Comparison of ENCODE assay signal across 23 cellular contexts in the genomic region with DNA sequence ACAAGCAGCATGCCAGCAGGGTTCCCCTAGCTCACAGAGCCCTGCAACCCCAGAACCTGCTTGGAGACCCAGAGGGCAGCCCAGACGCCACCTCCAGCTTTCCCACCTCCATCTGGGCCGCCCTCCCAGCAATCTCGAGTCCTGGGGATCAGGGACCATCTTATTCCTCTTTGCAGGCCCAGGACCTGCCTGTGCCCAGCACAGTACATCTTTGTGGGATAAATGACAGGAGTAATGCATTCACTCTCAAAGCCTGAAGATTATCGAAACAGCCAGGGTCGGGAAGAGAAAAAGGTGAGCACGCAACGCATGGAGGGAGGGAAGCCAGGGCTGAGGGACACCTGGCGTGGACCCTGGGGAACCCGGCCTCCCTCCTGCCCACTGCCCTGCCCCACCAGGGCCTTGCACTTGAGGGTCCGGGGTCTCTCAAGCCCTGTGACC.
DNase-seq lines count a peak whose midpoint lies in the region; ATAC-seq and TF ChIP-seq lines count a peak whose summit lies in the region.
"Had no signal": no experiment of that assay in that cellular context is flagged by ENCODE, and none has a peak within 500 bp of the region (broad histone marks: within the 10 kb centered on the region; RNA-seq: fewer than 3 reads in every experiment).

No MANE protein-coding gene starts in this region.

- peaks cover 10% of the 10 kb centered on the region for H3K27me3 Mint-ChIP-seq in activated CD4-positive, alpha-beta T cell treated with anti-CD3 and anti-CD28 coated beads, Interleukin-2, amount 10 ng/mL, durations not matched to agents 7 days and 5 days

- DNase-seq in activated CD4-positive, alpha-beta T cell treated with anti-CD3 and anti-CD28 coated beads, Interleukin-2, amount 10 ng/mL, durations not matched to agents 7 days and 5 days, result no peak
- DNase-seq in activated CD4-positive, alpha-beta T cell treated with anti-CD3 and anti-CD28 coated beads, Interleukin-2, amount 50 U/mL, for 1 hour, result no peak
- DNase-seq in coronary artery (ENCODE audit: low spot score) (peak; percentile 36), thyroid gland (no peak), NCI-H526 (lab: John Stamatoyannopoulos, UW) (no peak)
- DNase-seq: activated CD8-positive, alpha-beta T cell treated with anti-CD3 and anti-CD28 coated beads, Interleukin-2, amount 10 ng/mL, durations not matched to agents 7 days and 5 days; AML-193; DMS53; Kasumi-1; NCI-H1694 treated with DMSO at 0.1 percent for 48 hours; NCI-H526 treated with DMSO at 0.1 percent for 48 hours; T-helper 9 cell had no signal

- H3K9me3 Mint-ChIP-seq in activated CD4-positive, alpha-beta T cell treated with anti-CD3 and anti-CD28 coated beads, Interleukin-2, amount 10 ng/mL, durations not matched to agents 7 days and 5 days, result peaks cover 15% of the 10 kb centered on the region

- H3K4me3 ChIP-seq in coronary artery, result no peak overlapping the region
- no peak overlapping the region for H3K4me3 ChIP-seq in mesodermal cell (ENCODE audit: extremely low read depth, insufficient read depth, low read length, poor library complexity, severe bottlenecking)
- no peak overlapping the region for H3K4me3 ChIP-seq in thyroid gland (replicated peaks in 1 of 3)
- H3K4me3 ChIP-seq: GM12878, ovary had no signal

- peaks cover 14% of the 10 kb centered on the region for H3K4me1 Mint-ChIP-seq in activated CD4-positive, alpha-beta T cell treated with anti-CD3 and anti-CD28 coated beads, Interleukin-2, amount 10 ng/mL, durations not matched to agents 7 days and 5 days

- POLR2A ChIA-PET in activated CD4-positive, alpha-beta T cell treated with anti-CD3 and anti-CD28 coated beads, Interleukin-2, amount 10 ng/mL, durations not matched to agents 7 days and 5 days (lab: Charles Lee), result no interaction called here

- H3K27ac ChIP-seq in coronary artery (peak overlapping the region in 1 of 2 donors; percentile 20), mesodermal cell (ENCODE audit: low read depth, low read length, severe bottlenecking) (peak overlapping the region; percentile 13), thyroid gland (peak overlapping the region in 2 of 3 donors; percentile 24 to 49)
- H3K27ac ChIP-seq: 22Rv1 had no signal

- CTCF ChIA-PET in activated CD4-positive, alpha-beta T cell treated with anti-CD3 and anti-CD28 coated beads, Interleukin-2, amount 10 ng/mL, durations not matched to agents 7 days and 5 days (lab: Charles Lee), result interaction anchor here (1.2 kb wide), 1 partner anchor 19 kb away, joined by 3 read pairs; no protein-coding TSS in a partner anchor

- peaks cover 13% of the 10 kb centered on the region for H3K4me1 ChIP-seq in mesodermal cell (ENCODE audit: control insufficient read depth, insufficient read depth, low read length, poor library complexity, severe bottlenecking)
- H3K4me1 ChIP-seq in thyroid gland, result peaks cover 15 to 16% of the 10 kb centered on the region in 2 donors

- H3K36me3 ChIP-seq in mesodermal cell (ENCODE audit: control insufficient read depth, insufficient read depth, low read length), result no peaks in the 10 kb centered on the region
- H3K36me3 ChIP-seq in thyroid gland, result no peaks in the 10 kb centered on the region
- H3K36me3 ChIP-seq: ovary had no signal

- no peak for TF ChIP-seq POLR2A in thyroid gland (IDR thresholded peaks at IDR 0.05)

- H3K27me3 ChIP-seq in thyroid gland, result no peaks in the 10 kb centered on the region
- H3K27me3 ChIP-seq: ovary had no signal

- ATAC-seq in SK-N-SH treated with all-trans-retinoic acid at 6 μM for 48 hours (no peak), GM21528 (IDR thresholded peaks at IDR 0.05; ENCODE audit: low FRiP score, unreplicated experiment) (no peak)
- ATAC-seq: activated CD8-positive, alpha-beta T cell treated with anti-CD3 and anti-CD28 coated beads, Interleukin-2, amount 10 ng/mL, durations not matched to agents 7 days and 5 days; GM12878; naive thymus-derived CD4-positive, alpha-beta T cell had no signal

- no peak overlapping the region for H3K4me3 Mint-ChIP-seq in activated CD4-positive, alpha-beta T cell treated with anti-CD3 and anti-CD28 coated beads, Interleukin-2, amount 10 ng/mL, durations not matched to agents 7 days and 5 days
- H3K4me3 Mint-ChIP-seq: activated CD8-positive, alpha-beta T cell treated with anti-CD3 and anti-CD28 coated beads, Interleukin-2, amount 10 ng/mL, durations not matched to agents 7 days and 5 days; activated naive CD4-positive, alpha-beta T cell treated with anti-CD3 and anti-CD28 coated beads, Interleukin-2, amount 50 U/mL, for 24 hours; central memory CD8-positive, alpha-beta T cell; memory B cell; WTC11 had no signal

- WGBS in mesodermal cell (ENCODE audit: insufficient coverage in 2 of 2), 2 experiments, result 86 to 89% methylated on average over 8 to 9 of the region's 10 CpGs
- 66 to 76% methylated on average over 10 of the region's 10 CpGs for whole genome bisulfite sequencing in thyroid gland, 2 donors

- peak overlapping the region; percentile 57 for H3K27ac Mint-ChIP-seq in activated CD4-positive, alpha-beta T cell treated with anti-CD3 and anti-CD28 coated beads, Interleukin-2, amount 10 ng/mL, durations not matched to agents 7 days and 5 days
- H3K27ac Mint-ChIP-seq: activated CD8-positive, alpha-beta T cell treated with anti-CD3 and anti-CD28 coated beads, Interleukin-2, amount 10 ng/mL, durations not matched to agents 7 days and 5 days; activated naive CD4-positive, alpha-beta T cell treated with anti-CD3 and anti-CD28 coated beads, Interleukin-2, amount 50 U/mL, for 24 hours; memory B cell; naive thymus-derived CD4-positive, alpha-beta T cell; WTC11 had no signal

- intact Hi-C loops in thyroid gland (cut with DNase I), result loop anchor here (5.0 kb wide), 1 partner anchor 844 kb away; no protein-coding TSS in a partner anchor

- H3K9me3 ChIP-seq in mesodermal cell (ENCODE audit: control insufficient read depth, low read length), result peaks cover 13% of the 10 kb centered on the region
- H3K9me3 ChIP-seq in thyroid gland, result no peaks in the 10 kb centered on the region
- H3K9me3 ChIP-seq: ovary had no signal

- H3K36me3 Mint-ChIP-seq in activated CD4-positive, alpha-beta T cell treated with anti-CD3 and anti-CD28 coated beads, Interleukin-2, amount 10 ng/mL, durations not matched to agents 7 days and 5 days (ENCODE audit: low read depth), result peaks cover 7% of the 10 kb centered on the region

- TF ChIP-seq CTCF in coronary artery (IDR thresholded peaks at IDR 0.05), result no peak
- no peak for TF ChIP-seq CTCF in thyroid gland (IDR thresholded peaks at IDR 0.05)

TF ChIP-seq in SK-N-SH treated with all-trans-retinoic acid at 6 μM for 48 hours, 23 proteins besides CTCF, POLR2A, EP300 and RAD21 (continues in another document):
- TF ChIP-seq ZC3H10 (CRISPR knock-in tag; IDR thresholded peaks at IDR 0.05) (no peak), CSRNP3 (CRISPR knock-in tag; IDR thresholded peaks at IDR 0.05) (no peak), SNAI2 (CRISPR knock-in tag; IDR thresholded peaks at IDR 0.05) (no peak), GLIS3 (CRISPR knock-in tag; IDR thresholded peaks at IDR 0.05) (no peak), ZFP30 (CRISPR knock-in tag; IDR thresholded peaks at IDR 0.05) (no peak), CREB5 (CRISPR knock-in tag; IDR thresholded peaks at IDR 0.05; ENCODE audit: low read depth) (no peak), ESRRG (CRISPR knock-in tag; IDR thresholded peaks at IDR 0.05) (no peak), TCF4 (CRISPR knock-in tag; IDR thresholded peaks at IDR 0.05; ENCODE audit: borderline replicate concordance) (no peak), ZNF8 (CRISPR knock-in tag; IDR thresholded peaks at IDR 0.05) (no peak), CSDC2 (CRISPR knock-in tag; IDR thresholded peaks at IDR 0.05) (no peak), RARB (CRISPR knock-in tag; IDR thresholded peaks at IDR 0.05) (no peak), ARNTL (CRISPR knock-in tag; IDR thresholded peaks at IDR 0.05; ENCODE audit: borderline replicate concordance, low read depth) (no peak), ZFP3 (CRISPR knock-in tag; IDR thresholded peaks at IDR 0.05) (no peak)
- TF ChIP-seq, protein P1, sequence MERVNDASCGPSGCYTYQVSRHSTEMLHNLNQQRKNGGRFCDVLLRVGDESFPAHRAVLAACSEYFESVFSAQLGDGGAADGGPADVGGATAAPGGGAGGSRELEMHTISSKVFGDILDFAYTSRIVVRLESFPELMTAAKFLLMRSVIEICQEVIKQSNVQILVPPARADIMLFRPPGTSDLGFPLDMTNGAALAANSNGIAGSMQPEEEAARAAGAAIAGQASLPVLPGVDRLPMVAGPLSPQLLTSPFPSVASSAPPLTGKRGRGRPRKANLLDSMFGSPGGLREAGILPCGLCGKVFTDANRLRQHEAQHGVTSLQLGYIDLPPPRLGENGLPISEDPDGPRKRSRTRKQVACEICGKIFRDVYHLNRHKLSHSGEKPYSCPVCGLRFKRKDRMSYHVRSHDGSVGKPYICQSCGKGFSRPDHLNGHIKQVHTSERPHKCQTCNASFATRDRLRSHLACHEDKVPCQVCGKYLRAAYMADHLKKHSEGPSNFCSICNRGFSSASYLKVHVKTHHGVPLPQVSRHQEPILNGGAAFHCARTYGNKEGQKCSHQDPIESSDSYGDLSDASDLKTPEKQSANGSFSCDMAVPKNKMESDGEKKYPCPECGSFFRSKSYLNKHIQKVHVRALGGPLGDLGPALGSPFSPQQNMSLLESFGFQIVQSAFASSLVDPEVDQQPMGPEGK (CRISPR knock-in tag; IDR thresholded peaks at IDR 0.05; ENCODE audit: borderline replicate concordance), result no peak
